ENCODE assay signal across 23 cellular contexts in genomic region chr17:28641579-28641978, GRCh38.
"Had no signal": no experiment of that assay in that cellular context is flagged by ENCODE, and none has a peak within 500 bp of the region (broad histone marks: within the 10 kb centered on the region; RNA-seq: fewer than 3 reads in every experiment).

No MANE protein-coding gene starts in this region.

- H3K9me3 Mint-ChIP-seq: activated CD4-positive, alpha-beta T cell treated with anti-CD3 and anti-CD28 coated beads, Interleukin-2, amount 10 ng/mL, durations not matched to agents 7 days and 5 days; activated naive CD4-positive, alpha-beta T cell treated with anti-CD3 and anti-CD28 coated beads for 36 hours; activated naive CD8-positive, alpha-beta T cell treated with anti-CD3 and anti-CD28 coated beads, Interleukin-2, amount 50 U/mL, for 24 hours; activated T-cell treated with anti-CD3 and anti-CD28 coated beads, Interleukin-2, amount 50 U/mL, for 72 hours; mesothelial cell of epicardium; naive thymus-derived CD8-positive, alpha-beta T cell; stimulated activated naive CD8-positive, alpha-beta T cell treated with anti-CD3 and anti-CD28 coated beads, Interleukin-15, amount 100 ng/mL, for 72 hours had no signal

- DNase-seq: activated CD4-positive, alpha-beta T cell treated with anti-CD3 and anti-CD28 coated beads, Interleukin-2, amount 10 ng/mL, durations not matched to agents 7 days and 5 days; activated CD8-positive, alpha-beta memory T cell treated with anti-CD3 and anti-CD28 coated beads, Interleukin-2, amount 50 U/mL, for 48 hours; activated effector memory CD4-positive, alpha-beta T cell treated with Interleukin-2 at 50 U/mL for 16 hours; activated naive CD4-positive, alpha-beta T cell treated with anti-CD3 and anti-CD28 coated beads for 36 hours; activated naive CD8-positive, alpha-beta T cell treated with anti-CD3 and anti-CD28 coated beads, Interleukin-2, amount 50 U/mL, for 24 hours; activated T-cell treated with anti-CD3 and anti-CD28 coated beads, Interleukin-2, amount 50 U/mL, for 72 hours; cerebellar nuclear complex; gastrocnemius medialis; hippocampal formation; kidney glomerular epithelial cell; left ventricle myocardium inferior; mammary epithelial cell; naive thymus-derived CD8-positive, alpha-beta T cell; stimulated activated CD4-positive, alpha-beta T cell treated with anti-CD3 and anti-CD28 coated beads, Interleukin-4, amount 100 ng/mL, for 4 hours; stimulated activated naive CD8-positive, alpha-beta T cell treated with anti-CD3 and anti-CD28 coated beads, Interleukin-15, amount 100 ng/mL, for 72 hours; tibial artery had no signal

- H3K27ac Mint-ChIP-seq: activated naive CD4-positive, alpha-beta T cell treated with anti-CD3 and anti-CD28 coated beads for 36 hours; activated naive CD8-positive, alpha-beta T cell treated with anti-CD3 and anti-CD28 coated beads, Interleukin-2, amount 50 U/mL, for 24 hours; activated T-cell treated with anti-CD3 and anti-CD28 coated beads, Interleukin-2, amount 50 U/mL, for 72 hours; mesothelial cell of epicardium; stimulated activated naive CD8-positive, alpha-beta T cell treated with anti-CD3 and anti-CD28 coated beads, Interleukin-15, amount 100 ng/mL, for 72 hours had no signal

- H3K4me3 ChIP-seq: coronary artery, esophagus muscularis mucosa, gastrocnemius medialis, left ventricle myocardium inferior, prostate gland, right atrium auricular region, tibial artery had no signal

- H3K27me3 Mint-ChIP-seq: activated CD4-positive, alpha-beta T cell treated with anti-CD3 and anti-CD28 coated beads, Interleukin-2, amount 10 ng/mL, durations not matched to agents 7 days and 5 days; activated naive CD8-positive, alpha-beta T cell treated with anti-CD3 and anti-CD28 coated beads, Interleukin-2, amount 50 U/mL, for 24 hours; naive thymus-derived CD8-positive, alpha-beta T cell; stimulated activated naive CD8-positive, alpha-beta T cell treated with anti-CD3 and anti-CD28 coated beads, Interleukin-15, amount 100 ng/mL, for 72 hours had no signal

- ATAC-seq: activated CD4-positive, CD25-positive, alpha-beta regulatory T cell treated with anti-CD3 and anti-CD28 coated beads, Interleukin-2, amount 50 U/mL, for 24 hours; activated naive CD8-positive, alpha-beta T cell treated with anti-CD3 and anti-CD28 coated beads, Interleukin-2, amount 50 U/mL, for 24 hours; activated T-cell treated with anti-CD3 and anti-CD28 coated beads, Interleukin-2, amount 50 U/mL, for 72 hours; gastrocnemius medialis; naive thymus-derived CD8-positive, alpha-beta T cell; stimulated activated naive CD8-positive, alpha-beta T cell treated with anti-CD3 and anti-CD28 coated beads, Interleukin-15, amount 100 ng/mL, for 72 hours had no signal

- H3K27ac ChIP-seq: coronary artery, esophagus muscularis mucosa, gastrocnemius medialis, left ventricle myocardium inferior, prostate gland, right atrium auricular region, tibial artery, VCaP had no signal

- H3K27me3 ChIP-seq: esophagus muscularis mucosa, gastrocnemius medialis, right atrium auricular region, tibial artery had no signal

- H3K4me1 ChIP-seq: prostate gland had no signal

- H3K9me3 ChIP-seq: esophagus muscularis mucosa, gastrocnemius medialis, left ventricle myocardium inferior, prostate gland, right atrium auricular region, tibial artery had no signal

- H3K4me3 Mint-ChIP-seq: activated CD4-positive, alpha-beta T cell treated with anti-CD3 and anti-CD28 coated beads, Interleukin-2, amount 10 ng/mL, durations not matched to agents 7 days and 5 days; activated naive CD4-positive, alpha-beta T cell treated with anti-CD3 and anti-CD28 coated beads for 36 hours; activated naive CD8-positive, alpha-beta T cell treated with anti-CD3 and anti-CD28 coated beads, Interleukin-2, amount 50 U/mL, for 24 hours; activated T-cell treated with anti-CD3 and anti-CD28 coated beads, Interleukin-2, amount 50 U/mL, for 72 hours; mesothelial cell of epicardium; stimulated activated naive CD8-positive, alpha-beta T cell treated with anti-CD3 and anti-CD28 coated beads, Interleukin-15, amount 100 ng/mL, for 72 hours had no signal
